In genomic region chr2:101012054-101012705, GRCh38 we compare ENCODE assay signal across 9 cellular contexts. TPM values are rescaled to one million over a fixed set of nuclear protein-coding genes. Genes with fewer than 3 reads are reported as not detected.
A peak's percentile ranks its signal among the peaks of the same experiment; 100 is the strongest.
DNase-seq lines count a peak whose midpoint lies in the region; ATAC-seq and TF ChIP-seq lines count a peak whose summit lies in the region.
"Had no signal": no experiment of that assay in that cellular context is flagged by ENCODE, and none has a peak within 500 bp of the region (broad histone marks: within the 10 kb centered on the region; RNA-seq: fewer than 3 reads in every experiment).

No MANE protein-coding gene starts in this region.

- TF ChIP-seq CTCF in HFFc6 (IDR thresholded peaks at IDR 0.05) (no peak), foreskin keratinocyte (conservative IDR thresholded peaks at IDR 0.05) (no peak)

- peaks cover 86% of the 10 kb centered on the region for H3K36me3 Mint-ChIP-seq in activated T-cell treated with anti-CD3 and anti-CD28 coated beads, Interleukin-2, amount 50 U/mL, for 24 hours (ENCODE audit: low read depth)
- H3K36me3 Mint-ChIP-seq in HFFc6 (ENCODE audit: low read depth), result peaks cover 28% of the 10 kb centered on the region
- peaks cover 80% of the 10 kb centered on the region for H3K36me3 Mint-ChIP-seq in stimulated activated effector memory CD8-positive, alpha-beta T cell treated with anti-CD3 and anti-CD28 coated beads, Interleukin-12 subunit alpha, Interleukin-12 subunit beta, amount 100 ng/mL, for 72 hours

- no peaks in the 10 kb centered on the region for H3K27me3 Mint-ChIP-seq in activated T-cell treated with anti-CD3 and anti-CD28 coated beads, Interleukin-2, amount 50 U/mL, for 24 hours
- no peaks in the 10 kb centered on the region for H3K27me3 Mint-ChIP-seq in HFFc6 (ENCODE audit: insufficient read depth)
- H3K27me3 Mint-ChIP-seq: naive B cell had no signal

- no peak overlapping the region for H3K4me3 Mint-ChIP-seq in activated T-cell treated with anti-CD3 and anti-CD28 coated beads, Interleukin-2, amount 50 U/mL, for 24 hours
- H3K4me3 Mint-ChIP-seq in HFFc6, result no peak overlapping the region
- H3K4me3 Mint-ChIP-seq in stimulated activated effector memory CD8-positive, alpha-beta T cell treated with anti-CD3 and anti-CD28 coated beads, Interleukin-12 subunit alpha, Interleukin-12 subunit beta, amount 100 ng/mL, for 72 hours, result no peak overlapping the region
- H3K4me3 Mint-ChIP-seq: naive B cell had no signal

- intact Hi-C loops in cardiac septum (cut with DNase I), result loop anchor here (1.0 to 5.0 kb wide), 2 partner anchors 140 to 195 kb away; no protein-coding TSS in a partner anchor

- H3K27ac ChIP-seq in foreskin keratinocyte, result no peak overlapping the region

- DNase-seq in activated T-cell treated with anti-CD3 and anti-CD28 coated beads, Interleukin-2, amount 50 U/mL, for 24 hours, result no peak
- DNase-seq in activated T-cell treated with anti-CD3 and anti-CD28 coated beads, Interleukin-2, amount 50 U/mL, for 1 hour, result no peak
- no peak for DNase-seq in HFFc6
- DNase-seq in stimulated activated effector memory CD8-positive, alpha-beta T cell treated with anti-CD3 and anti-CD28 coated beads, Interleukin-12 subunit alpha, Interleukin-12 subunit beta, amount 100 ng/mL, for 72 hours (ENCODE audit: low spot score in 2 of 2), result no peak
- DNase-seq in HT-29 (ENCODE audit: low spot score), result no peak
- DNase-seq in cardiac septum (ENCODE audit: low spot score), result no peak
- DNase-seq in foreskin keratinocyte, result no peak

- peaks cover 47% of the 10 kb centered on the region for H3K4me1 Mint-ChIP-seq in activated T-cell treated with anti-CD3 and anti-CD28 coated beads, Interleukin-2, amount 50 U/mL, for 24 hours (ENCODE audit: low read depth)
- peaks cover 33% of the 10 kb centered on the region for H3K4me1 Mint-ChIP-seq in HFFc6 (ENCODE audit: low read depth)
- peaks cover 36% of the 10 kb centered on the region for H3K4me1 Mint-ChIP-seq in stimulated activated effector memory CD8-positive, alpha-beta T cell treated with anti-CD3 and anti-CD28 coated beads, Interleukin-12 subunit alpha, Interleukin-12 subunit beta, amount 100 ng/mL, for 72 hours

- H3K27ac Mint-ChIP-seq in activated T-cell treated with anti-CD3 and anti-CD28 coated beads, Interleukin-2, amount 50 U/mL, for 24 hours, result peak overlapping the region; percentile 78
- peak overlapping the region; percentile 48 for H3K27ac Mint-ChIP-seq in HFFc6
- no peak overlapping the region for H3K27ac Mint-ChIP-seq in stimulated activated effector memory CD8-positive, alpha-beta T cell treated with anti-CD3 and anti-CD28 coated beads, Interleukin-12 subunit alpha, Interleukin-12 subunit beta, amount 100 ng/mL, for 72 hours

- ATAC-seq in HG03521 (IDR thresholded peaks at IDR 0.05; ENCODE audit: unreplicated experiment) (peak; percentile 72), foreskin keratinocyte (no peak)
- ATAC-seq in stimulated activated effector memory CD8-positive, alpha-beta T cell treated with anti-CD3 and anti-CD28 coated beads, Interleukin-12 subunit alpha, Interleukin-12 subunit beta, amount 100 ng/mL, for 72 hours, result peak; percentile 82

- H3K27me3 ChIP-seq in foreskin keratinocyte, result no peaks in the 10 kb centered on the region

- H3K9me3 Mint-ChIP-seq in activated T-cell treated with anti-CD3 and anti-CD28 coated beads, Interleukin-2, amount 50 U/mL, for 24 hours, result no peaks in the 10 kb centered on the region
- H3K9me3 Mint-ChIP-seq in HFFc6, result no peaks in the 10 kb centered on the region
- no peaks in the 10 kb centered on the region for H3K9me3 Mint-ChIP-seq in stimulated activated effector memory CD8-positive, alpha-beta T cell treated with anti-CD3 and anti-CD28 coated beads, Interleukin-12 subunit alpha, Interleukin-12 subunit beta, amount 100 ng/mL, for 72 hours
- H3K9me3 Mint-ChIP-seq: naive B cell had no signal

- no peaks in the 10 kb centered on the region for H3K4me1 ChIP-seq in foreskin keratinocyte

RNA-seq across cellular contexts. Expression of gene RPL31, which starts 10.1 kb away (rescaled TPM):
- total RNA-seq in HFFc6 (2021; fragmentation: NEBNext Ultra II Directional; extraction: Animal tissue kit (Norgen Biotek cat#: 25700)), result 1,000 to 10,000 TPM in 5 of 6 experiments, 100 to 1,000 TPM in 1; 947 to 1,348 (median 1,137) TPM
- 1,454 and 1,668 TPM in 2 replicates for total RNA-seq in HT-29 (2014; rRNA removed; shearing (Covaris generic))
- total RNA-seq in cardiac septum (649 TPM), foreskin keratinocyte (1,987 and 1,990 TPM in 2 replicates)
- polyA plus RNA-seq in foreskin keratinocyte, result 3,345 and 3,370 TPM in 2 replicates
